Comparison of ENCODE assay signal across 1 cellular context in genomic region chr6:149405823-149406765, GRCh38.
TF ChIP-seq lines count a peak whose summit lies in the region.

No MANE protein-coding gene starts in this region.

TF ChIP-seq in K562, 482 proteins besides CTCF, POLR2A, EP300 and RAD21 (continued from another document and continues in another):
- TF ChIP-seq, protein P1, sequence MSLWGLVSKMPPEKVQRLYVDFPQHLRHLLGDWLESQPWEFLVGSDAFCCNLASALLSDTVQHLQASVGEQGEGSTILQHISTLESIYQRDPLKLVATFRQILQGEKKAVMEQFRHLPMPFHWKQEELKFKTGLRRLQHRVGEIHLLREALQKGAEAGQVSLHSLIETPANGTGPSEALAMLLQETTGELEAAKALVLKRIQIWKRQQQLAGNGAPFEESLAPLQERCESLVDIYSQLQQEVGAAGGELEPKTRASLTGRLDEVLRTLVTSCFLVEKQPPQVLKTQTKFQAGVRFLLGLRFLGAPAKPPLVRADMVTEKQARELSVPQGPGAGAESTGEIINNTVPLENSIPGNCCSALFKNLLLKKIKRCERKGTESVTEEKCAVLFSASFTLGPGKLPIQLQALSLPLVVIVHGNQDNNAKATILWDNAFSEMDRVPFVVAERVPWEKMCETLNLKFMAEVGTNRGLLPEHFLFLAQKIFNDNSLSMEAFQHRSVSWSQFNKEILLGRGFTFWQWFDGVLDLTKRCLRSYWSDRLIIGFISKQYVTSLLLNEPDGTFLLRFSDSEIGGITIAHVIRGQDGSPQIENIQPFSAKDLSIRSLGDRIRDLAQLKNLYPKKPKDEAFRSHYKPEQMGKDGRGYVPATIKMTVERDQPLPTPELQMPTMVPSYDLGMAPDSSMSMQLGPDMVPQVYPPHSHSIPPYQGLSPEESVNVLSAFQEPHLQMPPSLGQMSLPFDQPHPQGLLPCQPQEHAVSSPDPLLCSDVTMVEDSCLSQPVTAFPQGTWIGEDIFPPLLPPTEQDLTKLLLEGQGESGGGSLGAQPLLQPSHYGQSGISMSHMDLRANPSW (CRISPR knock-in tag; IDR thresholded peaks at IDR 0.05), result no peak
- TF ChIP-seq BDP1 (IDR thresholded peaks at IDR 0.05; ENCODE audit: insufficient read depth, insufficient read length), result no peak
- no peak for TF ChIP-seq ZNF41 (CRISPR knock-in tag; conservative IDR thresholded peaks at IDR 0.05)
- no peak for TF ChIP-seq ZNF133 (CRISPR knock-in tag; IDR thresholded peaks at IDR 0.05)
- no peak for TF ChIP-seq ETV6 (IDR thresholded peaks at IDR 0.05; ENCODE audit: borderline replicate concordance in 1 of 2, low read depth in 2 of 2, low read length in 1 of 2)
- TF ChIP-seq ETV6 (CRISPR knock-in tag; IDR thresholded peaks at IDR 0.05; ENCODE audit: borderline replicate concordance), result no peak
- no peak for TF ChIP-seq SRSF3 (IDR thresholded peaks at IDR 0.05; ENCODE audit: insufficient read depth, low read length)
- TF ChIP-seq, protein P2, sequence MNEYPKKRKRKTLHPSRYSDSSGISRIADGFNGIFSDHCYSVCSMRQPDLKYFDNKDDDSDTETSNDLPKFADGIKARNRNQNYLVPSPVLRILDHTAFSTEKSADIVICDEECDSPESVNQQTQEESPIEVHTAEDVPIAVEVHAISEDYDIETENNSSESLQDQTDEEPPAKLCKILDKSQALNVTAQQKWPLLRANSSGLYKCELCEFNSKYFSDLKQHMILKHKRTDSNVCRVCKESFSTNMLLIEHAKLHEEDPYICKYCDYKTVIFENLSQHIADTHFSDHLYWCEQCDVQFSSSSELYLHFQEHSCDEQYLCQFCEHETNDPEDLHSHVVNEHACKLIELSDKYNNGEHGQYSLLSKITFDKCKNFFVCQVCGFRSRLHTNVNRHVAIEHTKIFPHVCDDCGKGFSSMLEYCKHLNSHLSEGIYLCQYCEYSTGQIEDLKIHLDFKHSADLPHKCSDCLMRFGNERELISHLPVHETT (CRISPR knock-in tag; conservative IDR thresholded peaks at IDR 0.05 in 1 of 2, IDR thresholded peaks at IDR 0.05 in 1 of 2), result no peak
- no peak for TF ChIP-seq MCM3 (IDR thresholded peaks at IDR 0.05)
- TF ChIP-seq ZNF444 (CRISPR knock-in tag; IDR thresholded peaks at IDR 0.05), result no peak
- no peak for TF ChIP-seq ZNF407 (IDR thresholded peaks at IDR 0.05; ENCODE audit: low read depth)
- no peak for TF ChIP-seq GTF2B (IDR thresholded peaks at IDR 0.05; ENCODE audit: extremely low read depth, insufficient read length)
- TF ChIP-seq, protein P3, sequence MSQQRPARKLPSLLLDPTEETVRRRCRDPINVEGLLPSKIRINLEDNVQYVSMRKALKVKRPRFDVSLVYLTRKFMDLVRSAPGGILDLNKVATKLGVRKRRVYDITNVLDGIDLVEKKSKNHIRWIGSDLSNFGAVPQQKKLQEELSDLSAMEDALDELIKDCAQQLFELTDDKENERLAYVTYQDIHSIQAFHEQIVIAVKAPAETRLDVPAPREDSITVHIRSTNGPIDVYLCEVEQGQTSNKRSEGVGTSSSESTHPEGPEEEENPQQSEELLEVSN (IDR thresholded peaks at IDR 0.05; ENCODE audit: borderline replicate concordance in 1 of 2, extremely low read depth in 1 of 2, insufficient read depth in 1 of 2, insufficient read length in 1 of 2, low read depth in 1 of 2, low read length in 1 of 2, poor library complexity in 1 of 2, severe bottlenecking in 1 of 2), result no peak
- TF ChIP-seq SMAD2 (IDR thresholded peaks at IDR 0.05; ENCODE audit: low read depth, low read length), result no peak
- no peak for TF ChIP-seq ZNF165 (CRISPR knock-in tag; IDR thresholded peaks at IDR 0.05; ENCODE audit: borderline replicate concordance)
- no peak for TF ChIP-seq ZNF79 (CRISPR knock-in tag; IDR thresholded peaks at IDR 0.05; ENCODE audit: low read depth)
- no peak for TF ChIP-seq SPI1 (IDR thresholded peaks at IDR 0.05; ENCODE audit: borderline replicate concordance, low read depth, low read length)
- no peak for TF ChIP-seq PTRF (tag; IDR thresholded peaks at IDR 0.05)
- no peak for TF ChIP-seq SMARCB1 (IDR thresholded peaks at IDR 0.05; ENCODE audit: insufficient read length, low read depth)
- TF ChIP-seq ZSCAN32 (CRISPR knock-in tag; IDR thresholded peaks at IDR 0.05), result no peak; the same call in 1 of the 2 replicates
- no peak for TF ChIP-seq ETS1 (conservative IDR thresholded peaks at IDR 0.05; ENCODE audit: control insufficient read depth, low read depth, low read length)
- TF ChIP-seq, protein P4, sequence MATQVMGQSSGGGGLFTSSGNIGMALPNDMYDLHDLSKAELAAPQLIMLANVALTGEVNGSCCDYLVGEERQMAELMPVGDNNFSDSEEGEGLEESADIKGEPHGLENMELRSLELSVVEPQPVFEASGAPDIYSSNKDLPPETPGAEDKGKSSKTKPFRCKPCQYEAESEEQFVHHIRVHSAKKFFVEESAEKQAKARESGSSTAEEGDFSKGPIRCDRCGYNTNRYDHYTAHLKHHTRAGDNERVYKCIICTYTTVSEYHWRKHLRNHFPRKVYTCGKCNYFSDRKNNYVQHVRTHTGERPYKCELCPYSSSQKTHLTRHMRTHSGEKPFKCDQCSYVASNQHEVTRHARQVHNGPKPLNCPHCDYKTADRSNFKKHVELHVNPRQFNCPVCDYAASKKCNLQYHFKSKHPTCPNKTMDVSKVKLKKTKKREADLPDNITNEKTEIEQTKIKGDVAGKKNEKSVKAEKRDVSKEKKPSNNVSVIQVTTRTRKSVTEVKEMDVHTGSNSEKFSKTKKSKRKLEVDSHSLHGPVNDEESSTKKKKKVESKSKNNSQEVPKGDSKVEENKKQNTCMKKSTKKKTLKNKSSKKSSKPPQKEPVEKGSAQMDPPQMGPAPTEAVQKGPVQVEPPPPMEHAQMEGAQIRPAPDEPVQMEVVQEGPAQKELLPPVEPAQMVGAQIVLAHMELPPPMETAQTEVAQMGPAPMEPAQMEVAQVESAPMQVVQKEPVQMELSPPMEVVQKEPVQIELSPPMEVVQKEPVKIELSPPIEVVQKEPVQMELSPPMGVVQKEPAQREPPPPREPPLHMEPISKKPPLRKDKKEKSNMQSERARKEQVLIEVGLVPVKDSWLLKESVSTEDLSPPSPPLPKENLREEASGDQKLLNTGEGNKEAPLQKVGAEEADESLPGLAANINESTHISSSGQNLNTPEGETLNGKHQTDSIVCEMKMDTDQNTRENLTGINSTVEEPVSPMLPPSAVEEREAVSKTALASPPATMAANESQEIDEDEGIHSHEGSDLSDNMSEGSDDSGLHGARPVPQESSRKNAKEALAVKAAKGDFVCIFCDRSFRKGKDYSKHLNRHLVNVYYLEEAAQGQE (CRISPR knock-in tag; IDR thresholded peaks at IDR 0.05; ENCODE audit: low read depth), result no peak
- TF ChIP-seq ARID3B (CRISPR knock-in tag; IDR thresholded peaks at IDR 0.05; ENCODE audit: borderline replicate concordance), result no peak
- no peak for TF ChIP-seq ZC3H4 (CRISPR knock-in tag; IDR thresholded peaks at IDR 0.05; ENCODE audit: borderline replicate concordance)
- TF ChIP-seq CEBPB (tag; IDR thresholded peaks at IDR 0.05), result peak; percentile 90
- no peak for TF ChIP-seq RBBP5 (IDR thresholded peaks at IDR 0.05; ENCODE audit: borderline replicate concordance, insufficient read depth, low read length, poor library complexity, severe bottlenecking)
- TF ChIP-seq KLF1 (tag; IDR thresholded peaks at IDR 0.05), result no peak
- no peak for TF ChIP-seq ESRRB (CRISPR knock-in tag; IDR thresholded peaks at IDR 0.05; ENCODE audit: borderline replicate concordance)
- no peak for TF ChIP-seq TAL1 (IDR thresholded peaks at IDR 0.05)
